26 cellular contexts compared by ENCODE assay signal in genomic region chr5:16603701-16604100, GRCh38.
"Had no signal": no experiment of that assay in that cellular context is flagged by ENCODE, and none has a peak within 500 bp of the region (broad histone marks: within the 10 kb centered on the region; RNA-seq: fewer than 3 reads in every experiment).

No MANE protein-coding gene starts in this region.

- DNase-seq: activated CD4-positive, alpha-beta T cell treated with anti-CD3 and anti-CD28 coated beads for 4 hours; activated CD8-positive, alpha-beta memory T cell treated with anti-CD3 and anti-CD28 coated beads, Interleukin-2, amount 50 U/mL, for 4 hours; activated CD8-positive, alpha-beta T cell treated with anti-CD3 and anti-CD28 coated beads for 36 hours; activated gamma-delta T cell treated with Interleukin-2 at 50 U/mL for 16 hours; activated naive CD4-positive, alpha-beta T cell treated with anti-CD3 and anti-CD28 coated beads, Interleukin-2, amount 10 ng/mL, durations not matched to agents 7 days and 5 days; activated T-cell treated with anti-CD3 and anti-CD28 coated beads, Interleukin-2, amount 50 U/mL, for 72 hours; aorta; central memory CD4-positive, alpha-beta T cell; MG63; MV-4-11; NCI-H1092 treated with DMSO at 0.1 percent for 48 hours; NCI-H1417 treated with DMSO at 0.1 percent for 48 hours; NCI-H1694; NCI-H2029; NCI-H2107; NCI-H2171 treated with DMSO at 0.1 percent for 48 hours; NCI-H226; NCI-H526; NCI-H774; OCI-M1; Peyer's patch; SHP77 had no signal

- H3K4me3 Mint-ChIP-seq: activated CD8-positive, alpha-beta T cell treated with anti-CD3 and anti-CD28 coated beads for 36 hours; activated naive CD4-positive, alpha-beta T cell treated with anti-CD3 and anti-CD28 coated beads, Interleukin-2, amount 10 ng/mL, durations not matched to agents 7 days and 5 days; activated T-cell treated with anti-CD3 and anti-CD28 coated beads, Interleukin-2, amount 50 U/mL, for 72 hours; T-helper 1 cell treated with Interleukin-12 subunit alpha and Interleukin-12 subunit beta and Interleukin-4 antibody, amounts not matched to agents 30 μg/mL and 1 μg/mL, for 36 hours had no signal

- H3K27me3 Mint-ChIP-seq: activated CD8-positive, alpha-beta T cell treated with anti-CD3 and anti-CD28 coated beads for 36 hours; activated naive CD4-positive, alpha-beta T cell treated with anti-CD3 and anti-CD28 coated beads, Interleukin-2, amount 10 ng/mL, durations not matched to agents 7 days and 5 days had no signal

- H3K9me3 Mint-ChIP-seq: activated CD8-positive, alpha-beta T cell treated with anti-CD3 and anti-CD28 coated beads for 36 hours; activated naive CD4-positive, alpha-beta T cell treated with anti-CD3 and anti-CD28 coated beads, Interleukin-2, amount 10 ng/mL, durations not matched to agents 7 days and 5 days; activated T-cell treated with anti-CD3 and anti-CD28 coated beads, Interleukin-2, amount 50 U/mL, for 72 hours; activated T-helper 2 cell treated with anti-CD3 and anti-CD28 coated beads, Interferon-gamma antibody, Interleukin-2, Interleukin-4, amounts not matched to agents 10 μg/mL and 5 μg/mL and 100 μg/mL, durations not matched to agents 14 hours and 24 hours and 36 hours; T-helper 1 cell treated with Interleukin-12 subunit alpha and Interleukin-12 subunit beta and Interleukin-4 antibody, amounts not matched to agents 30 μg/mL and 1 μg/mL, for 36 hours had no signal

- ATAC-seq: activated CD4-positive, CD25-positive, alpha-beta regulatory T cell treated with anti-CD3 and anti-CD28 coated beads, Interleukin-2, amount 50 U/mL, for 24 hours; activated T-cell treated with anti-CD3 and anti-CD28 coated beads, Interleukin-2, amount 50 U/mL, for 72 hours; SK-N-SH treated with all-trans-retinoic acid at 6 μM for 48 hours had no signal

- H3K27ac Mint-ChIP-seq: activated CD8-positive, alpha-beta T cell treated with anti-CD3 and anti-CD28 coated beads for 36 hours; activated T-cell treated with anti-CD3 and anti-CD28 coated beads, Interleukin-2, amount 50 U/mL, for 72 hours; activated T-helper 2 cell treated with anti-CD3 and anti-CD28 coated beads, Interferon-gamma antibody, Interleukin-2, Interleukin-4, amounts not matched to agents 10 μg/mL and 5 μg/mL and 100 μg/mL, durations not matched to agents 14 hours and 24 hours and 36 hours; T-helper 1 cell treated with Interleukin-12 subunit alpha and Interleukin-12 subunit beta and Interleukin-4 antibody, amounts not matched to agents 30 μg/mL and 1 μg/mL, for 36 hours had no signal
